ENCODE assay signal across 8 cellular contexts in the genomic region with DNA sequence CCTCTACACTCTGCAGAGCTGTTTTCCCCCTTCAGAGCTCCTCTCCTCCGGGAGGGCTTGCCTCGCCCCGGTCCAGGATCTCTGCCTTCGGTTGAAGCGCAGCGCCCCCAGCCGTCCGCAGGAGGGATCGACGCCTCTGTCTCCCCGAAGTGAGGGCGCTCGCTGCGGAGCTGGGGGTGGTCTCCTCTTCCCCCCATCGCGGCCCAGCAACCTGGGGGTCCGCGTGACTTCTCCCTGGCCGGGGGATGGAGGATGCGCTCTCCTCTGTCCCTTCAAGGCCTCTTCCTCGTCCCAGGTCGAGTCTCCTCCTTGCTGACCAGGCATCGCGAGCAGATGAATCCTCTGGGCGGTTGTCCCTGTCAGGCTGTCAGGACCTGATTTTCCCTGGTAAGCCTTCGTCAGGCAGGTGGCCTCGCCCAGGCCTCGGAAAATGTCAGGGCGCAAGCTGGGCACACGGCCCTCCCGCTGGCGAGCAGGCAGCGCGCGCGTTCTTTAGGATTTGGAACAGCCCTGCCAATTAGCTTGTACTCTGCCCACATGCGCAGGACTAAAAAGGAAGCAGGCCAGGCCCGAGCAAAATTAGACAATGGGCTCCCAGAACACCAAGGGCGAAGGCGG.
DNase-seq lines count a peak whose midpoint lies in the region; ATAC-seq and TF ChIP-seq lines count a peak whose summit lies in the region.

No MANE protein-coding gene starts in this region.

- H4K20me1 ChIP-seq in DOHH2 (ENCODE audit: control insufficient read depth, insufficient read depth, low read depth, low read length), result no peaks in the 10 kb centered on the region

- ATAC-seq in activated naive CD8-positive, alpha-beta T cell treated with anti-CD3 and anti-CD28 coated beads, Interleukin-2, amount 10 ng/mL, durations not matched to agents 7 days and 5 days (ENCODE audit: low read depth), result peak; percentile 72

- no peak overlapping the region for H3K27ac ChIP-seq in DOHH2 (ENCODE audit: low read depth, low read length)

- no peaks in the 10 kb centered on the region for H3F3A ChIP-seq in DOHH2 (ENCODE audit: control insufficient read depth, insufficient read depth)

- no peaks in the 10 kb centered on the region for H3K36me3 ChIP-seq in DOHH2 (ENCODE audit: control insufficient read depth, low read length)

- H3K9me3 ChIP-seq in DOHH2 (ENCODE audit: control insufficient read depth, insufficient read depth, low read length), result no peaks in the 10 kb centered on the region

- no peak overlapping the region for H3K27ac Mint-ChIP-seq in activated naive CD8-positive, alpha-beta T cell treated with anti-CD3 and anti-CD28 coated beads, Interleukin-2, amount 10 ng/mL, durations not matched to agents 7 days and 5 days

- H3K4me3 ChIP-seq in DOHH2 (ENCODE audit: low read length), result no peak overlapping the region

- DNase-seq in H4 (ENCODE audit: low spot score), result peak; percentile 27
- DNase-seq in NCI-H526 treated with DMSO at 0.1 percent for 48 hours (lab: John Stamatoyannopoulos, UW), result peak; percentile 90
- peak; percentile 67 for DNase-seq in activated naive CD8-positive, alpha-beta T cell treated with anti-CD3 and anti-CD28 coated beads, Interleukin-2, amount 10 ng/mL, durations not matched to agents 7 days and 5 days
- peak; percentile 60 for DNase-seq in glomerular visceral epithelial cell (ENCODE audit: extremely low spot score)
- peak in 53 of 56 donors; percentile 16 to 82 (median 59) for DNase-seq in nucleus accumbens (lab: John Stamatoyannopoulos, UW)
- peak; percentile 83 for DNase-seq in ureter (ENCODE audit: low spot score)
- no peak for DNase-seq in GOT3 (lab: John Stamatoyannopoulos, UW)

- peaks cover 3% of the 10 kb centered on the region for H3K4me1 Mint-ChIP-seq in activated naive CD8-positive, alpha-beta T cell treated with anti-CD3 and anti-CD28 coated beads, Interleukin-2, amount 10 ng/mL, durations not matched to agents 7 days and 5 days

- no peaks in the 10 kb centered on the region for H3K4me1 ChIP-seq in DOHH2 (ENCODE audit: control insufficient read depth, low read length)

- H3K36me3 Mint-ChIP-seq in activated naive CD8-positive, alpha-beta T cell treated with anti-CD3 and anti-CD28 coated beads, Interleukin-2, amount 10 ng/mL, durations not matched to agents 7 days and 5 days, result no peaks in the 10 kb centered on the region

- no peaks in the 10 kb centered on the region for H3K27me3 ChIP-seq in DOHH2 (ENCODE audit: control insufficient read depth, low read length)

- H3K9me3 Mint-ChIP-seq in activated naive CD8-positive, alpha-beta T cell treated with anti-CD3 and anti-CD28 coated beads, Interleukin-2, amount 10 ng/mL, durations not matched to agents 7 days and 5 days, result no peaks in the 10 kb centered on the region

- POLR2A ChIA-PET in activated naive CD8-positive, alpha-beta T cell treated with anti-CD3 and anti-CD28 coated beads, Interleukin-2, amount 10 ng/mL, durations not matched to agents 7 days and 5 days (lab: Charles Lee), result no interaction called here

- peak; percentile 75 for TF ChIP-seq CTCF in DOHH2 (IDR thresholded peaks at IDR 0.05; ENCODE audit: low read depth, low read length, poor library complexity, severe bottlenecking)

- no peaks in the 10 kb centered on the region for H3K79me2 ChIP-seq in DOHH2 (ENCODE audit: control insufficient read depth, low read length)

- peak overlapping the region; percentile 42 for H3K4me3 Mint-ChIP-seq in activated naive CD8-positive, alpha-beta T cell treated with anti-CD3 and anti-CD28 coated beads, Interleukin-2, amount 10 ng/mL, durations not matched to agents 7 days and 5 days

- H3K9me2 ChIP-seq in DOHH2 (replicated peaks; ENCODE audit: control insufficient read depth, low read length), result no peaks in the 10 kb centered on the region

- peak overlapping the region; percentile 41 for H3K4me2 ChIP-seq in DOHH2 (ENCODE audit: low read length)

- H3K27me3 Mint-ChIP-seq in activated naive CD8-positive, alpha-beta T cell treated with anti-CD3 and anti-CD28 coated beads, Interleukin-2, amount 10 ng/mL, durations not matched to agents 7 days and 5 days, result peaks cover 9% of the 10 kb centered on the region
